In genomic region chr1:51583532-51583931, GRCh38 we compare ENCODE assay signal across 10 cellular contexts. TPM values are rescaled to one million over a fixed set of nuclear protein-coding genes. Genes with fewer than 3 reads are reported as not detected.
A peak's percentile ranks its signal among the peaks of the same experiment; 100 is the strongest.
DNase-seq lines count a peak whose midpoint lies in the region; ATAC-seq and TF ChIP-seq lines count a peak whose summit lies in the region.
"Had no signal": no experiment of that assay in that cellular context is flagged by ENCODE, and none has a peak within 500 bp of the region (broad histone marks: within the 10 kb centered on the region; RNA-seq: fewer than 3 reads in every experiment).

No MANE protein-coding gene starts in this region.

- ATAC-seq in left ventricle myocardium superior, result peak; percentile 99
- ATAC-seq in psoas muscle, result peak; percentile 66 to 93 (median 86)
- ATAC-seq in GM19463 (IDR thresholded peaks at IDR 0.05; ENCODE audit: unreplicated experiment), result no peak

- TF ChIP-seq CTCF in astrocyte of the spinal cord (IDR thresholded peaks at IDR 0.05; ENCODE audit: low read depth, low read length) (no peak), psoas muscle (IDR thresholded peaks at IDR 0.05) (no peak)

- H3K27me3 ChIP-seq in psoas muscle (ENCODE audit: insufficient read depth in 3 of 3, low read length in 2 of 3), result no peaks in the 10 kb centered on the region

- H3K4me3 ChIP-seq in astrocyte of the spinal cord (ENCODE audit: low read depth, low read length), result no peak overlapping the region
- H3K4me3 ChIP-seq in psoas muscle, result no peak overlapping the region

- intact Hi-C loops in left ventricle myocardium superior (cut with micrococcal nuclease) (no loop called here), psoas muscle (cut with DNase I) (no loop called here)

- peak overlapping the region; percentile 33 for H3K27ac ChIP-seq in psoas muscle

- H3K9me3 ChIP-seq in psoas muscle, result no peaks in the 10 kb centered on the region

- 20 to 36% (median 21%) methylated on average over 9 of the region's 9 CpGs for WGBS in psoas muscle, 3 donors

- in situ Hi-C loops in astrocyte of the spinal cord (cut with HindIII; ENCODE audit: low sequenced_read_pairs), result no loop called here

- TF ChIP-seq POLR2A in erythroblast (IDR thresholded peaks at IDR 0.05; ENCODE audit: low read length), result no peak

- peak; percentile 89 for DNase-seq in COLO829 (ENCODE audit: low spot score)
- DNase-seq in astrocyte of the spinal cord (ENCODE audit: low read depth, low spot score), result peak; percentile 88
- DNase-seq in left ventricle myocardium superior, result peak; percentile 89
- peak; percentile 66 to 82 for DNase-seq in psoas muscle
- DNase-seq in erythroblast (lab: John Stamatoyannopoulos, UW), result no peak
- no peak for DNase-seq in LoVo (ENCODE audit: low spot score)
- DNase-seq in NCI-H526 treated with DMSO at 0.1 percent for 48 hours (lab: John Stamatoyannopoulos, UW), result no peak
- DNase-seq: NCI-H510A treated with DMSO at 0.1 percent for 48 hours, T-helper 2 cell had no signal

- H3K36me3 ChIP-seq in psoas muscle (ENCODE audit: insufficient read depth in 1 of 2, low read depth in 1 of 2), result no peaks in the 10 kb centered on the region

- no peaks in the 10 kb centered on the region for H3K4me1 ChIP-seq in psoas muscle

RNA-seq across cellular contexts. Expression of gene OSBPL9, which starts 33.4 kb away (rescaled TPM):
- total RNA-seq in left ventricle myocardium superior (52.3 TPM), psoas muscle (100 to 1,000 TPM in 1 of 4 donors, 10 to 100 TPM in 3; 32.5 to 141 (median 52.0) TPM)
- polyA plus RNA-seq in psoas muscle, result 10 to 100 TPM; 15.6 to 84.8 (median 60.6) TPM

Comparison
In these comparisons a context has a peak if more than half of its experiments do, and no peak if none do; other contexts are left out.
1. DNase-seq: peak in COLO829 (single experiment), astrocyte of the spinal cord (single experiment), left ventricle myocardium superior (single experiment) and psoas muscle (2 of 2); none in erythroblast (0 of 2), LoVo (single experiment) and NCI-H526 treated with DMSO at 0.1 percent for 48 hours (single experiment).